In genomic region chr2:30356061-30356460, GRCh38 we compare ENCODE assay signal across 28 cellular contexts.
"Had no signal": no experiment of that assay in that cellular context is flagged by ENCODE, and none has a peak within 500 bp of the region (broad histone marks: within the 10 kb centered on the region; RNA-seq: fewer than 3 reads in every experiment).

No MANE protein-coding gene starts in this region.

- H3K27me3 Mint-ChIP-seq: activated CD4-positive, alpha-beta T cell treated with anti-CD3 and anti-CD28 coated beads, Interleukin-2, amount 10 ng/mL, durations not matched to agents 7 days and 5 days; activated CD8-positive, alpha-beta T cell treated with anti-CD3 and anti-CD28 coated beads for 36 hours; activated naive CD4-positive, alpha-beta T cell treated with anti-CD3 and anti-CD28 coated beads, Interleukin-2, amount 50 U/mL, for 24 hours; activated naive CD8-positive, alpha-beta T cell treated with anti-CD3 and anti-CD28 coated beads, Interleukin-2, amount 50 U/mL, for 24 hours; memory B cell; natural killer cell treated with Interleukin-12 subunit alpha and Interleukin-12 subunit beta and Interleukin-15 and Interleukin-18, amount 100 ng/mL, for 72 hours; stimulated activated naive B cell treated with anti-CD40 and anti-IgM and Interleukin-4, amounts not matched to agents 10 μg/mL and 1 μg/mL and 100 μg/mL, for 72 hours had no signal

- H3K4me1 ChIP-seq: foreskin keratinocyte had no signal

- H3K36me3 Mint-ChIP-seq: activated naive CD4-positive, alpha-beta T cell treated with anti-CD3 and anti-CD28 coated beads, Interleukin-2, amount 50 U/mL, for 24 hours; memory B cell; natural killer cell treated with Interleukin-12 subunit alpha and Interleukin-12 subunit beta and Interleukin-15 and Interleukin-18, amount 100 ng/mL, for 72 hours; stimulated activated naive B cell treated with anti-CD40 and anti-IgM and Interleukin-4, amounts not matched to agents 10 μg/mL and 1 μg/mL and 100 μg/mL, for 72 hours; WTC11 had no signal

- H3K27ac ChIP-seq: foreskin keratinocyte, stomach had no signal

- FAIRE-seq: small intestine had no signal

- H3K9me3 Mint-ChIP-seq: activated CD4-positive, alpha-beta T cell treated with anti-CD3 and anti-CD28 coated beads, Interleukin-2, amount 10 ng/mL, durations not matched to agents 7 days and 5 days; activated CD8-positive, alpha-beta T cell treated with anti-CD3 and anti-CD28 coated beads for 36 hours; activated naive CD4-positive, alpha-beta T cell treated with anti-CD3 and anti-CD28 coated beads, Interleukin-2, amount 50 U/mL, for 24 hours; activated naive CD8-positive, alpha-beta T cell treated with anti-CD3 and anti-CD28 coated beads, Interleukin-2, amount 50 U/mL, for 24 hours; activated T-helper 2 cell treated with anti-CD3 and anti-CD28 coated beads, Interferon-gamma antibody, Interleukin-2, Interleukin-4, amounts not matched to agents 10 μg/mL and 5 μg/mL and 100 μg/mL, durations not matched to agents 14 hours and 24 hours and 36 hours; endodermal cell; memory B cell; natural killer cell treated with Interleukin-12 subunit alpha and Interleukin-12 subunit beta and Interleukin-15 and Interleukin-18, amount 100 ng/mL, for 72 hours; stimulated activated naive B cell treated with anti-CD40 and anti-IgM and Interleukin-4, amounts not matched to agents 10 μg/mL and 1 μg/mL and 100 μg/mL, for 72 hours; WTC11 had no signal

- H3K36me3 ChIP-seq: stomach, thyroid gland, upper lobe of right lung had no signal

- ATAC-seq: activated CD8-positive, alpha-beta T cell treated with anti-CD3 and anti-CD28 coated beads for 36 hours; activated naive CD8-positive, alpha-beta T cell treated with anti-CD3 and anti-CD28 coated beads, Interleukin-2, amount 50 U/mL, for 24 hours; esophagus mucosa; foreskin keratinocyte; heart left ventricle; mucosa of descending colon; sciatic nerve; SK-N-SH treated with all-trans-retinoic acid at 6 μM for 48 hours; stimulated activated naive B cell treated with anti-CD40 and anti-IgM and Interleukin-4, amounts not matched to agents 10 μg/mL and 1 μg/mL and 100 μg/mL, for 72 hours; upper lobe of right lung; WTC11 had no signal

- H3K4me3 ChIP-seq: heart left ventricle, mucosa of descending colon, stomach, thyroid gland, upper lobe of right lung had no signal

- H3K9me3 ChIP-seq: heart left ventricle, mucosa of descending colon, stomach, thyroid gland, upper lobe of right lung had no signal

- DNase-seq: activated CD4-positive, alpha-beta T cell treated with anti-CD3 and anti-CD28 coated beads for 1 hour; activated CD4-positive, alpha-beta T cell treated with anti-CD3 and anti-CD28 coated beads, Interleukin-2, amount 10 ng/mL, durations not matched to agents 7 days and 5 days; activated CD8-positive, alpha-beta T cell treated with anti-CD3 and anti-CD28 coated beads for 36 hours; activated naive CD8-positive, alpha-beta T cell treated with anti-CD3 and anti-CD28 coated beads, Interleukin-2, amount 50 U/mL, for 24 hours; activated T-cell treated with anti-CD3 and anti-CD28 coated beads, Interleukin-2, amount 50 U/mL, for 48 hours; anterior cingulate cortex; endodermal cell; foreskin keratinocyte; heart left ventricle; islet precursor cell; mucosa of descending colon; posterior cingulate gyrus; small intestine; stimulated activated CD4-positive, alpha-beta T cell treated with anti-CD3 and anti-CD28 coated beads, Interleukin-4, amount 100 ng/mL, for 4 hours; stimulated activated CD8-positive, alpha-beta memory T cell treated with anti-CD3 and anti-CD28 coated beads, Interleukin-4, amount 100 ng/mL, for 48 hours; stimulated activated naive B cell treated with anti-CD40 and anti-IgM and Interleukin-4, amounts not matched to agents 10 μg/mL and 1 μg/mL and 100 μg/mL, for 72 hours; stomach; T-helper 2 cell; thyroid gland; upper lobe of right lung had no signal

- H3K27ac Mint-ChIP-seq: activated CD4-positive, alpha-beta T cell treated with anti-CD3 and anti-CD28 coated beads, Interleukin-2, amount 10 ng/mL, durations not matched to agents 7 days and 5 days; activated CD8-positive, alpha-beta T cell treated with anti-CD3 and anti-CD28 coated beads for 36 hours; activated naive CD4-positive, alpha-beta T cell treated with anti-CD3 and anti-CD28 coated beads, Interleukin-2, amount 50 U/mL, for 24 hours; activated naive CD8-positive, alpha-beta T cell treated with anti-CD3 and anti-CD28 coated beads, Interleukin-2, amount 50 U/mL, for 24 hours; activated T-helper 2 cell treated with anti-CD3 and anti-CD28 coated beads, Interferon-gamma antibody, Interleukin-2, Interleukin-4, amounts not matched to agents 10 μg/mL and 5 μg/mL and 100 μg/mL, durations not matched to agents 14 hours and 24 hours and 36 hours; endodermal cell; memory B cell; stimulated activated naive B cell treated with anti-CD40 and anti-IgM and Interleukin-4, amounts not matched to agents 10 μg/mL and 1 μg/mL and 100 μg/mL, for 72 hours; WTC11 had no signal

- H3K4me3 Mint-ChIP-seq: activated CD4-positive, alpha-beta T cell treated with anti-CD3 and anti-CD28 coated beads, Interleukin-2, amount 10 ng/mL, durations not matched to agents 7 days and 5 days; activated CD8-positive, alpha-beta T cell treated with anti-CD3 and anti-CD28 coated beads for 36 hours; activated naive CD4-positive, alpha-beta T cell treated with anti-CD3 and anti-CD28 coated beads, Interleukin-2, amount 50 U/mL, for 24 hours; activated naive CD8-positive, alpha-beta T cell treated with anti-CD3 and anti-CD28 coated beads, Interleukin-2, amount 50 U/mL, for 24 hours; endodermal cell; memory B cell; natural killer cell treated with Interleukin-12 subunit alpha and Interleukin-12 subunit beta and Interleukin-15 and Interleukin-18, amount 100 ng/mL, for 72 hours; stimulated activated naive B cell treated with anti-CD40 and anti-IgM and Interleukin-4, amounts not matched to agents 10 μg/mL and 1 μg/mL and 100 μg/mL, for 72 hours; WTC11 had no signal

- H3K27me3 ChIP-seq: heart left ventricle, stomach, thyroid gland, upper lobe of right lung had no signal
